ENCODE assay signal across 1 cellular context in genomic region chr10:30493609-30494530, GRCh38.
TF ChIP-seq lines count a peak whose summit lies in the region.

No MANE protein-coding gene starts in this region.

TF ChIP-seq in K562, 482 proteins besides CTCF, POLR2A, EP300 and RAD21 (continued from another document and continues in another):
- TF ChIP-seq RBM14 (IDR thresholded peaks at IDR 0.05; ENCODE audit: borderline replicate concordance, insufficient read depth, low read depth, low read length) (no peak), PATZ1 (CRISPR knock-in tag; IDR thresholded peaks at IDR 0.05; ENCODE audit: borderline replicate concordance) (no peak), SAP30 (IDR thresholded peaks at IDR 0.05; ENCODE audit: borderline replicate concordance, insufficient read depth, low read depth, low read length, poor library complexity, severe bottlenecking) (no peak), SP1 (CRISPR knock-in tag; IDR thresholded peaks at IDR 0.05) (no peak), RUNX1 (IDR thresholded peaks at IDR 0.05; ENCODE audit: low read depth) (no peak), NR4A1 (CRISPR knock-in tag; IDR thresholded peaks at IDR 0.05) (no peak), NR4A1 (tag; IDR thresholded peaks at IDR 0.05) (0 out of 2 replicates have a peak, but pooled peaks have one; percentile 45), THAP7 (CRISPR knock-in tag; IDR thresholded peaks at IDR 0.05) (no peak), L3MBTL2 (IDR thresholded peaks at IDR 0.05) (peak; percentile 42), TEAD1 (CRISPR knock-in tag; IDR thresholded peaks at IDR 0.05) (0 out of 4 replicates have a peak, but pooled peaks of 1 of the 2 experiments have one; percentile 36), SIN3A (IDR thresholded peaks at IDR 0.05; ENCODE audit: borderline replicate concordance in 2 of 2, control insufficient read depth in 1 of 2, low read depth in 2 of 2, low read length in 2 of 2) (no peak), HOXB6 (CRISPR knock-in tag; IDR thresholded peaks at IDR 0.05; ENCODE audit: borderline replicate concordance) (no peak), JUN (IDR thresholded peaks at IDR 0.05; ENCODE audit: borderline replicate concordance, low read depth, low read length) (peak; percentile 65; the same call in 1 of the 2 replicates), JUN (CRISPR knock-in tag; IDR thresholded peaks at IDR 0.05; ENCODE audit: borderline replicate concordance) (no peak), MAX (CRISPR knock-in tag; IDR thresholded peaks at IDR 0.05) (peak; percentile 66), SMARCB1 (IDR thresholded peaks at IDR 0.05; ENCODE audit: insufficient read length, low read depth) (no peak), KLF1 (tag; IDR thresholded peaks at IDR 0.05) (no peak), PHF8 (IDR thresholded peaks at IDR 0.05; ENCODE audit: borderline replicate concordance, low read length) (peak; percentile 9; the same call in 1 of the 2 replicates), ZNF512 (tag; IDR thresholded peaks at IDR 0.05) (no peak), POU5F1 (IDR thresholded peaks at IDR 0.05; ENCODE audit: borderline replicate concordance, low read depth, low read length, partially characterized antibody) (no peak), CBX1 (IDR thresholded peaks at IDR 0.05; ENCODE audit: low read depth) (no peak), SNRNP70 (optimal IDR thresholded peaks at IDR 0.05; ENCODE audit: low read depth, low read length) (no peak), MTA1 (IDR thresholded peaks at IDR 0.05; ENCODE audit: borderline replicate concordance) (peak; percentile 74; the same call in 1 of the 2 replicates), THAP12 (CRISPR knock-in tag; IDR thresholded peaks at IDR 0.05) (no peak), ZNF12 (CRISPR knock-in tag; IDR thresholded peaks at IDR 0.05) (no peak), ZFP1 (CRISPR knock-in tag; IDR thresholded peaks at IDR 0.05) (no peak), BRF1 (IDR thresholded peaks at IDR 0.05; ENCODE audit: borderline replicate concordance, extremely low read depth, insufficient read length) (no peak), MYC (IDR thresholded peaks at IDR 0.05; ENCODE audit: low read depth, low read length) (peak; percentile 74), MYC (CRISPR knock-in tag; IDR thresholded peaks at IDR 0.05; ENCODE audit: borderline replicate concordance, low read depth) (no peak), TEAD4 (IDR thresholded peaks at IDR 0.05; ENCODE audit: low read length) (peak; percentile 35; the same call in 1 of the 2 replicates), TEAD4 (CRISPR knock-in tag; IDR thresholded peaks at IDR 0.05; ENCODE audit: borderline replicate concordance) (no peak), POLR2B (IDR thresholded peaks at IDR 0.05; ENCODE audit: low read depth, partially characterized antibody) (no peak), CXXC5 (CRISPR knock-in tag; IDR thresholded peaks at IDR 0.05) (peak; percentile 35; the same call in 1 of the 2 replicates), PKNOX1 (IDR thresholded peaks at IDR 0.05) (peak; percentile 61), CREM (IDR thresholded peaks at IDR 0.05; ENCODE audit: low read depth) (peak; percentile 77), JUND (IDR thresholded peaks at IDR 0.05; ENCODE audit: borderline replicate concordance, low read depth, low read length) (peak; percentile 46; the same call in 1 of the 2 replicates), JUND (tag; IDR thresholded peaks at IDR 0.05; ENCODE audit: borderline replicate concordance, low read depth, low read length) (peak; percentile 52; the same call in 1 of the 3 replicates), TARDBP (IDR thresholded peaks at IDR 0.05) (no peak), HSF4 (CRISPR knock-in tag; IDR thresholded peaks at IDR 0.05; ENCODE audit: borderline replicate concordance) (no peak), ZNF184 (CRISPR knock-in tag; IDR thresholded peaks at IDR 0.05) (no peak), SMAD4 (CRISPR knock-in tag; conservative IDR thresholded peaks at IDR 0.05) (0 out of 2 replicates have a peak, but pooled peaks have one; percentile 54), HDAC1 (IDR thresholded peaks at IDR 0.05) (no peak), MAZ (CRISPR knock-in tag; conservative IDR thresholded peaks at IDR 0.05 in 1 of 2, IDR thresholded peaks at IDR 0.05 in 1 of 2) (peak in 1 of 2 experiments; percentile 64; a peak in 2 of 4 replicates), MAFG (tag; conservative IDR thresholded peaks at IDR 0.05) (no peak), ERF (CRISPR knock-in tag; IDR thresholded peaks at IDR 0.05) (peak; percentile 28; the same call in 1 of the 2 replicates), ZNF766 (CRISPR knock-in tag; conservative IDR thresholded peaks at IDR 0.05) (0 out of 2 replicates have a peak, but pooled peaks have one; percentile 31), ATF4 (CRISPR knock-in tag; IDR thresholded peaks at IDR 0.05) (peak; percentile 53; the same call in 1 of the 2 replicates), NR0B1 (IDR thresholded peaks at IDR 0.05; ENCODE audit: partially characterized antibody) (no peak), ATF7 (IDR thresholded peaks at IDR 0.05) (peak; percentile 64), TOE1 (IDR thresholded peaks at IDR 0.05; ENCODE audit: borderline replicate concordance) (no peak), TOE1 (CRISPR knock-in tag; IDR thresholded peaks at IDR 0.05; ENCODE audit: borderline replicate concordance, low read depth) (no peak), CHD4 (IDR thresholded peaks at IDR 0.05; ENCODE audit: insufficient read depth, insufficient replicate concordance, low read depth, low read length, poor library complexity, severe bottlenecking) (no peak), SPI1 (IDR thresholded peaks at IDR 0.05; ENCODE audit: borderline replicate concordance, low read depth, low read length) (peak; percentile 51; the same call in 1 of the 2 replicates), U2AF1 (optimal IDR thresholded peaks at IDR 0.05; ENCODE audit: low read depth, low read length) (no peak), CHD1 (IDR thresholded peaks at IDR 0.05; ENCODE audit: low read length) (no peak), SFPQ (IDR thresholded peaks at IDR 0.05; ENCODE audit: low read depth, low read length) (no peak), NFYB (IDR thresholded peaks at IDR 0.05; ENCODE audit: extremely low read depth, insufficient read length) (no peak), ZNF24 (IDR thresholded peaks at IDR 0.05) (no peak), ZNF740 (CRISPR knock-in tag; IDR thresholded peaks at IDR 0.05) (no peak; the same call in 1 of the 2 replicates), ZNF740 (tag; IDR thresholded peaks at IDR 0.05) (no peak)
